15 cellular contexts compared by ENCODE assay signal in genomic region chr2:158637357-158637756, GRCh38.
DNase-seq lines count a peak whose midpoint lies in the region; TF ChIP-seq lines count a peak whose summit lies in the region.
"Had no signal": no experiment of that assay in that cellular context is flagged by ENCODE, and none has a peak within 500 bp of the region (broad histone marks: within the 10 kb centered on the region; RNA-seq: fewer than 3 reads in every experiment).

No MANE protein-coding gene starts in this region.

- H3K4ac ChIP-seq in H9 (ENCODE audit: low read depth, low read length) = no peak overlapping the region

- BruUV-seq in Caco-2 (replicated peaks; lab: Mats Ljungman, UMichigan) = no TSS peak

- H3K27me3 Mint-ChIP-seq in H9 (ENCODE audit: low read depth) = no peaks in the 10 kb centered on the region
- no peaks in the 10 kb centered on the region for H3K27me3 Mint-ChIP-seq in Caco-2 (ENCODE audit: insufficient read depth, unreplicated experiment)
- H3K27me3 Mint-ChIP-seq: CD4-positive, alpha-beta memory T cell had no signal

- H3K27ac Mint-ChIP-seq in H9 (peak overlapping the region; percentile 12 to 53 (median 40); a peak in 5 of 7 replicates), Caco-2 (ENCODE audit: unreplicated experiment) (no peak overlapping the region)
- H3K27ac Mint-ChIP-seq: CD4-positive, alpha-beta memory T cell had no signal

- H3K23ac ChIP-seq in H9 (ENCODE audit: insufficient read length, low read depth, low read length) = no peak overlapping the region

- H2BK120ac ChIP-seq in H9 (ENCODE audit: low read depth, low read length, poor library complexity, severe bottlenecking) = no peak overlapping the region

- peaks cover 2% of the 10 kb centered on the region for H3K36me3 ChIP-seq in Caco-2 (ENCODE audit: control insufficient read depth, insufficient read depth, low read length)
- peaks cover 4% of the 10 kb centered on the region for H3K36me3 ChIP-seq in smooth muscle cell (ENCODE audit: low read depth)
- H3K36me3 ChIP-seq: BE2C had no signal

- no CpG with 5 or more reads among the region's 7 CpGs for WGBS in H9 (ENCODE audit: extremely low coverage, insufficient read length, low lambda C conversion rate)
- 74% methylated on average over 7 of the region's 7 CpGs for WGBS in smooth muscle cell (ENCODE audit: low lambda C conversion rate)

- H3K79me2 ChIP-seq in H9 (ENCODE audit: insufficient read depth, low read length) = no peaks in the 10 kb centered on the region
- no peaks in the 10 kb centered on the region for H3K79me2 ChIP-seq in smooth muscle cell (ENCODE audit: low read depth)

- H4K5ac ChIP-seq in H9 (ENCODE audit: insufficient read length, low read depth, low read length) = no peak overlapping the region

- H3K23me2 ChIP-seq in H9 (ENCODE audit: insufficient read length, low read depth, low read length, poor library complexity, severe bottlenecking) = no peaks in the 10 kb centered on the region

- H2BK12ac ChIP-seq in H9 (ENCODE audit: insufficient read length, low read depth, low read length) = no peak overlapping the region

- no peak overlapping the region for H3K4me3 ChIP-seq in Caco-2 (ENCODE audit: low read depth, low read length)
- no peak overlapping the region for H3K4me3 ChIP-seq in smooth muscle cell

- H3K14ac ChIP-seq in H9 (ENCODE audit: insufficient read depth, low read length) = no peak overlapping the region

- H4K8ac ChIP-seq in H9 (replicated peaks; ENCODE audit: insufficient read length, low read depth, low read length) = no peak overlapping the region

- H3K18ac ChIP-seq in H9 (ENCODE audit: insufficient read length, low read depth, low read length) = no peak overlapping the region

- no peak overlapping the region for H3K56ac ChIP-seq in H9 (ENCODE audit: insufficient read length, low read depth, low read length)

- no peak overlapping the region for H2BK5ac ChIP-seq in H9 (ENCODE audit: insufficient read length, low read length)

- no peaks in the 10 kb centered on the region for H3K4me1 Mint-ChIP-seq in H9
- no peaks in the 10 kb centered on the region for H3K4me1 Mint-ChIP-seq in Caco-2 (ENCODE audit: low read depth, unreplicated experiment)

- H2BK20ac ChIP-seq in H9 (ENCODE audit: low read depth, low read length, poor library complexity, severe bottlenecking) = no peak overlapping the region

- H4K91ac ChIP-seq in H9 (ENCODE audit: insufficient read length, low read depth, low read length) = no peak overlapping the region

- intact Hi-C loops in Caco-2 (cut with micrococcal nuclease; ENCODE audit: unreplicated experiment) = no loop called here

- H3K4me1 ChIP-seq in H9 (ENCODE audit: insufficient read depth, low read length) (no peaks in the 10 kb centered on the region), Caco-2 (no peaks in the 10 kb centered on the region), smooth muscle cell (ENCODE audit: low read depth) (no peaks in the 10 kb centered on the region)
- H3K4me1 ChIP-seq: BE2C had no signal

- TF ChIP-seq CTCF in H9 (conservative IDR thresholded peaks at IDR 0.05) = no peak
- no peak for TF ChIP-seq CTCF in Caco-2 (IDR thresholded peaks at IDR 0.05; ENCODE audit: insufficient read depth in 1 of 2, low read depth in 1 of 2, low read length in 1 of 2, severe bottlenecking in 1 of 2, unreplicated experiment in 1 of 2)
- TF ChIP-seq CTCF in smooth muscle cell (IDR thresholded peaks at IDR 0.05; ENCODE audit: borderline replicate concordance, insufficient read depth, poor library complexity, severe bottlenecking) = no peak

- no peak overlapping the region for H3T11ph ChIP-seq in H9 (ENCODE audit: low read length)

- no peak overlapping the region for H2AFZ ChIP-seq in H9 (ENCODE audit: low read length)
- no peak overlapping the region for H2AFZ ChIP-seq in smooth muscle cell (ENCODE audit: low read depth)

- H3K9me3 Mint-ChIP-seq in H9 (no peaks in the 10 kb centered on the region), Caco-2 (ENCODE audit: unreplicated experiment) (no peaks in the 10 kb centered on the region)
- H3K9me3 Mint-ChIP-seq: CD4-positive, alpha-beta memory T cell had no signal

- no peaks in the 10 kb centered on the region for H3K9me3 ChIP-seq in H9 (ENCODE audit: control insufficient read depth, low read depth, low read length)
- no peaks in the 10 kb centered on the region for H3K9me3 ChIP-seq in Caco-2
- H3K9me3 ChIP-seq in smooth muscle cell (replicated peaks; ENCODE audit: low read depth) = no peaks in the 10 kb centered on the region
- H3K9me3 ChIP-seq: BE2C had no signal

- H3K27me3 ChIP-seq in H9 (ENCODE audit: insufficient read depth, low read length) (no peaks in the 10 kb centered on the region), Caco-2 (replicated peaks; ENCODE audit: control insufficient read depth, insufficient read depth, low read length) (no peaks in the 10 kb centered on the region), smooth muscle cell (ENCODE audit: low read depth) (no peaks in the 10 kb centered on the region)
- H3K27me3 ChIP-seq: BE2C had no signal

- CTCF ChIA-PET in Caco-2 (lab: Charles Lee) = no interaction called here

- H3K9ac ChIP-seq in H9 (ENCODE audit: extremely low read depth, insufficient read length, low read length) (no peak overlapping the region), smooth muscle cell (ENCODE audit: low read depth) (no peak overlapping the region)

- H2AK5ac ChIP-seq in H9 (ENCODE audit: insufficient read length, low read length) = no peak overlapping the region

- H3K4me2 ChIP-seq in H9 (ENCODE audit: insufficient read depth, insufficient read length, low read length) (no peak overlapping the region), smooth muscle cell (no peak overlapping the region)

- POLR2A ChIA-PET in Caco-2 (lab: Charles Lee) = no interaction called here

- H4K20me1 ChIP-seq in H9 (ENCODE audit: control insufficient read depth, insufficient read depth, insufficient read length) (no peaks in the 10 kb centered on the region), smooth muscle cell (ENCODE audit: low read depth) (no peaks in the 10 kb centered on the region)

- DNase-seq in H9 (no peak), amniotic epithelial cell (ENCODE audit: low read depth) (peak; percentile 12), foreskin melanocyte (peak; percentile 64), renal cortical epithelial cell (ENCODE audit: low read depth) (peak; percentile 23), Caco-2 (no peak), smooth muscle cell (lab: John Stamatoyannopoulos, UW; ENCODE audit: unreplicated experiment) (no peak)
- DNase-seq in activated CD8-positive, alpha-beta memory T cell treated with anti-CD3 and anti-CD28 coated beads, Interleukin-2, amount 50 U/mL, for 48 hours = no peak
- DNase-seq: BE2C; CD4-positive, alpha-beta memory T cell; DND-41; NCI-H146; NCI-H2081 treated with DMSO at 0.1 percent for 48 hours; NCI-H2227 treated with DMSO at 0.1 percent for 48 hours; NCI-H526; OCI-M1 had no signal

- H3K4me3 Mint-ChIP-seq in H9 (no peak overlapping the region), Caco-2 (ENCODE audit: unreplicated experiment) (no peak overlapping the region)
- H3K4me3 Mint-ChIP-seq: CD4-positive, alpha-beta memory T cell had no signal

- H3K79me1 ChIP-seq in H9 (ENCODE audit: insufficient read depth, low read depth, low read length, poor library complexity, severe bottlenecking) = no peaks in the 10 kb centered on the region

- no peak overlapping the region for H2BK15ac ChIP-seq in H9 (ENCODE audit: low read depth, low read length)

- H3K27ac ChIP-seq in H9 (ENCODE audit: insufficient read length, low read depth, low read length) (no peak overlapping the region), smooth muscle cell (ENCODE audit: low read depth) (no peak overlapping the region)

- H3F3A ChIP-seq in smooth muscle cell (ENCODE audit: low read depth) = no peaks in the 10 kb centered on the region

- H3K36me3 Mint-ChIP-seq in H9 (ENCODE audit: insufficient read depth in 1 of 3, low read depth in 3 of 3) = peaks cover 6 to 39% (median 29%) of the 10 kb centered on the region in 3 experiments; a peak in 6 of 7 replicates
- H3K36me3 Mint-ChIP-seq in Caco-2 (ENCODE audit: insufficient read depth, unreplicated experiment) = peaks cover 49% of the 10 kb centered on the region

Comparison
In these comparisons a context has a peak if more than half of its experiments do, and no peak if none do; other contexts are left out.
1. DNase-seq: peak in amniotic epithelial cell (single experiment), foreskin melanocyte (single experiment) and renal cortical epithelial cell (single experiment); none in H9 (single experiment), Caco-2 (0 of 2), smooth muscle cell (single experiment) and activated CD8-positive, alpha-beta memory T cell treated with anti-CD3 and anti-CD28 coated beads, Interleukin-2, amount 50 U/mL, for 48 hours (single experiment).